ENCODE assay signal across 25 cellular contexts in genomic region chr10:98150544-98150943, GRCh38. TPM values are rescaled to one million over a fixed set of nuclear protein-coding genes. Genes with fewer than 3 reads are reported as not detected.
DNase-seq lines count a peak whose midpoint lies in the region; ATAC-seq, FAIRE-seq and TF ChIP-seq lines count a peak whose summit lies in the region.
"Had no signal": no experiment of that assay in that cellular context is flagged by ENCODE, and none has a peak within 500 bp of the region (broad histone marks: within the 10 kb centered on the region; RNA-seq: fewer than 3 reads in every experiment).

No MANE protein-coding gene starts in this region.

- H3K36me3 Mint-ChIP-seq in activated naive CD4-positive, alpha-beta T cell treated with anti-CD3 and anti-CD28 coated beads, Interleukin-2, amount 50 U/mL, for 24 hours: peaks cover 48% of the 10 kb centered on the region
- H3K36me3 Mint-ChIP-seq in activated naive CD4-positive, alpha-beta T cell treated with anti-CD3 and anti-CD28 coated beads, Interleukin-2, amount 50 U/mL, for 72 hours: peaks cover 51 to 58% of the 10 kb centered on the region in 2 donors
- peaks cover 42% of the 10 kb centered on the region for H3K36me3 Mint-ChIP-seq in glutamatergic neuron (ENCODE audit: unreplicated experiment)

- TF ChIP-seq CTCF in cardiac fibroblast (IDR thresholded peaks at IDR 0.05; ENCODE audit: low read depth, low read length) (no peak), glutamatergic neuron (IDR thresholded peaks at IDR 0.05; ENCODE audit: partially characterized antibody, unreplicated experiment) (no peak)

- peak; percentile 13 for FAIRE-seq in urothelium cell line (lab: Jason Lieb, UNC)
- FAIRE-seq: D721Med had no signal

- H3K4me1 Mint-ChIP-seq in activated naive CD4-positive, alpha-beta T cell treated with anti-CD3 and anti-CD28 coated beads, Interleukin-2, amount 50 U/mL, for 24 hours: peaks cover 59% of the 10 kb centered on the region
- peaks cover 12% of the 10 kb centered on the region for H3K4me1 Mint-ChIP-seq in glutamatergic neuron (ENCODE audit: low read depth, unreplicated experiment)

- no peak overlapping the region for H3K4me3 ChIP-seq in cardiac fibroblast (replicated peaks in 1 of 2; ENCODE audit: low read depth in 2 of 2, low read length in 2 of 2)
- H3K4me3 ChIP-seq: HAP-1, ovary, SK-N-MC had no signal

- H3K27ac Mint-ChIP-seq in activated naive CD4-positive, alpha-beta T cell treated with anti-CD3 and anti-CD28 coated beads, Interleukin-2, amount 50 U/mL, for 24 hours: no peak overlapping the region
- no peak overlapping the region for H3K27ac Mint-ChIP-seq in activated naive CD4-positive, alpha-beta T cell treated with anti-CD3 and anti-CD28 coated beads, Interleukin-2, amount 50 U/mL, for 72 hours
- no peak overlapping the region for H3K27ac Mint-ChIP-seq in glutamatergic neuron (ENCODE audit: unreplicated experiment)
- H3K27ac Mint-ChIP-seq: activated naive CD8-positive, alpha-beta T cell treated with anti-CD3 and anti-CD28 coated beads, Interleukin-2, amount 50 U/mL, for 24 hours; activated T-helper 2 cell treated with anti-CD3 and anti-CD28 coated beads, Interferon-gamma antibody, Interleukin-2, Interleukin-4, amounts not matched to agents 10 μg/mL and 5 μg/mL and 100 μg/mL, durations not matched to agents 14 hours and 24 hours and 36 hours; IgD-negative memory B cell; memory B cell; type B pancreatic cell had no signal

- no peak for DNase-seq in activated naive CD4-positive, alpha-beta T cell treated with anti-CD3 and anti-CD28 coated beads, Interleukin-2, amount 50 U/mL, for 72 hours (ENCODE audit: low spot score in 2 of 2)
- DNase-seq in cardiac fibroblast (ENCODE audit: low read depth in 2 of 2): peak; percentile 17 to 70
- peak; percentile 86 for DNase-seq in kidney glomerular epithelial cell (lab: John Stamatoyannopoulos, UW)
- DNase-seq in urothelium cell line (ENCODE audit: low spot score): no peak
- no peak for DNase-seq in glutamatergic neuron
- DNase-seq in DMS53 (lab: John Stamatoyannopoulos, UW): no peak
- DNase-seq: activated CD4-positive, alpha-beta T cell treated with anti-CD3 and anti-CD28 coated beads, Interleukin-2, amount 50 U/mL, for 1 hour; activated naive CD8-positive, alpha-beta T cell treated with anti-CD3 and anti-CD28 coated beads, Interleukin-2, amount 50 U/mL, for 24 hours; naive thymus-derived CD4-positive, alpha-beta T cell; NCI-H1417 treated with DMSO at 0.1 percent for 48 hours; NCI-H526; ovary; right cardiac atrium; stimulated activated CD4-positive, alpha-beta T cell treated with anti-CD3 and anti-CD28 coated beads, Interleukin-15, amount 100 ng/mL, for 24 hours; T-helper 2 cell had no signal

- ATAC-seq in activated naive CD4-positive, alpha-beta T cell treated with anti-CD3 and anti-CD28 coated beads, Interleukin-2, amount 50 U/mL, for 72 hours: no peak
- no peak for ATAC-seq in HG03175 (IDR thresholded peaks at IDR 0.05; ENCODE audit: unreplicated experiment)
- ATAC-seq: activated naive CD8-positive, alpha-beta T cell treated with anti-CD3 and anti-CD28 coated beads, Interleukin-2, amount 50 U/mL, for 24 hours; naive thymus-derived CD4-positive, alpha-beta T cell; right cardiac atrium had no signal

- peak overlapping the region; percentile 19 for H3K4me3 Mint-ChIP-seq in activated naive CD4-positive, alpha-beta T cell treated with anti-CD3 and anti-CD28 coated beads, Interleukin-2, amount 50 U/mL, for 24 hours
- H3K4me3 Mint-ChIP-seq in glutamatergic neuron (ENCODE audit: unreplicated experiment): no peak overlapping the region
- H3K4me3 Mint-ChIP-seq: activated naive CD8-positive, alpha-beta T cell treated with anti-CD3 and anti-CD28 coated beads, Interleukin-2, amount 50 U/mL, for 24 hours; central memory CD8-positive, alpha-beta T cell; memory B cell; type B pancreatic cell had no signal

- H3K9me3 Mint-ChIP-seq in activated naive CD4-positive, alpha-beta T cell treated with anti-CD3 and anti-CD28 coated beads, Interleukin-2, amount 50 U/mL, for 24 hours: peaks cover 40% of the 10 kb centered on the region
- H3K9me3 Mint-ChIP-seq in activated naive CD4-positive, alpha-beta T cell treated with anti-CD3 and anti-CD28 coated beads, Interleukin-2, amount 50 U/mL, for 72 hours: peaks cover 32 to 45% of the 10 kb centered on the region in 2 donors
- H3K9me3 Mint-ChIP-seq in glutamatergic neuron (ENCODE audit: unreplicated experiment): peaks cover 13% of the 10 kb centered on the region

- H3K27me3 Mint-ChIP-seq in activated naive CD4-positive, alpha-beta T cell treated with anti-CD3 and anti-CD28 coated beads, Interleukin-2, amount 50 U/mL, for 24 hours: no peaks in the 10 kb centered on the region
- H3K27me3 Mint-ChIP-seq in glutamatergic neuron (ENCODE audit: unreplicated experiment): no peaks in the 10 kb centered on the region
- H3K27me3 Mint-ChIP-seq: activated naive CD8-positive, alpha-beta T cell treated with anti-CD3 and anti-CD28 coated beads, Interleukin-2, amount 50 U/mL, for 24 hours; central memory CD8-positive, alpha-beta T cell; IgD-negative memory B cell; memory B cell; naive thymus-derived CD4-positive, alpha-beta T cell; type B pancreatic cell had no signal

RNA-seq across cellular contexts. Expression of gene R3HCC1L, which starts 16.1 kb away (rescaled TPM):
- 10 to 100 TPM; 15.4 to 16.7 TPM for total RNA-seq in activated naive CD4-positive, alpha-beta T cell treated with anti-CD3 and anti-CD28 coated beads, Interleukin-2, amount 50 U/mL, for 72 hours
- total RNA-seq in glutamatergic neuron (ENCODE audit: unreplicated experiment): 13.6 TPM

Comparison
In these comparisons a context has a peak if more than half of its experiments do, and no peak if none do; other contexts are left out.
1. DNase-seq: peak in cardiac fibroblast (2 of 2) and kidney glomerular epithelial cell (single experiment); none in activated naive CD4-positive, alpha-beta T cell treated with anti-CD3 and anti-CD28 coated beads, Interleukin-2, amount 50 U/mL, for 72 hours (0 of 2), urothelium cell line (single experiment), glutamatergic neuron (single experiment) and DMS53 (single experiment).